In the genomic region with DNA sequence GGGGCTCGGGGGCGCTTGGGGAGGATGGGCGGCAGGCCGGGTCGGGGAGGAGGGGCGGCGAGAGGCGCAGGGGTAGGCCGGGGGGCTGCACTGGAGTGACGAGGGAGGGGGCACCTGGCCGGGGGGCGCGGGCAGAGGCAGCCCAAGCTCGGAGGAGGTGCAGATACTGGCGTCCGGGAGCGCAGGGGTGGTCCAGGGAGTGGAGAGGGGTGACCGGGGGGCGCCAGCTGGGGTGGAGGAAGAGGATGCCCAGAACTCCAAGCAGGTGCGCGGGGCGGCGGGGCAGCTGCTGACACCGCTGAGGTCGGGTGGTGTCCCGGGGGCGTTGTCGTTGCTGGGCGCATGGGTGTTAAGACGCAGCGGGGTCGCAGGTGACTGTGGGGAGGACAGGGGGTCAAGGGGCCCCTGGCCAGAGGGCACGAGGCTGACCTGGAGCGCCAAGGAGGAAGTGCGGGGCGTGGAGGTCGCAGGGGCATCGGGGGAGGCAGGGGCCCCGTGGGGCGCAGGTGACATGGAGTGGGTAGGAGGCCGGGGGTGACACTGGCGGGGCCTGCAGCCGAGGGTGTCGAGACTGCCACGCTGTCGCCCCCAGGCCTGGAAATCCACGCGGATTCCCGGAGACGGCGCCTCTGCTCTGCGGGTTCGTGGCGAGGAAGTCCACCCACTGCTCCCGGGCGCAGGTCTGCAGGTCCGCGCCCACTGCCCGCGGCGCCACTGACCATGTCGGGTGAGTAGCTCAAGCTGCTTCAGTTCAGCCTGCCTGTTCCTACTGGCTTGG, we compare ENCODE assay signal across 11 cellular contexts. TPM values are rescaled to one million over a fixed set of nuclear protein-coding genes. Genes with fewer than 3 reads are reported as not detected.
A peak's percentile ranks its signal among the peaks of the same experiment; 100 is the strongest.
DNase-seq lines count a peak whose midpoint lies in the region; ATAC-seq and TF ChIP-seq lines count a peak whose summit lies in the region.
"Had no signal": no experiment of that assay in that cellular context is flagged by ENCODE, and none has a peak within 500 bp of the region (broad histone marks: within the 10 kb centered on the region; RNA-seq: fewer than 3 reads in every experiment).

No MANE protein-coding gene starts in this region.

- H3K36me3 ChIP-seq in fibroblast of lung (ENCODE audit: control insufficient read depth, insufficient read depth, low read length): no peaks in the 10 kb centered on the region
- no peaks in the 10 kb centered on the region for H3K36me3 ChIP-seq in vagina

- TF ChIP-seq POLR2A in vagina (IDR thresholded peaks at IDR 0.05): no peak

- H3K4me1 ChIP-seq in fibroblast of lung (ENCODE audit: control insufficient read depth, extremely low read depth, insufficient read depth, low read length) (no peaks in the 10 kb centered on the region), vagina (peaks cover 7% of the 10 kb centered on the region)

- H3K27me3 ChIP-seq in fibroblast of lung (ENCODE audit: control insufficient read depth, insufficient read depth, low read length) (no peaks in the 10 kb centered on the region), vagina (no peaks in the 10 kb centered on the region)

- H3K4me3 Mint-ChIP-seq in natural killer cell (peak overlapping the region; percentile 4), neural crest cell (peak overlapping the region; percentile 79)
- H3K4me3 Mint-ChIP-seq in natural killer cell treated with Interleukin-12 subunit alpha and Interleukin-12 subunit beta and Interleukin-15 and Interleukin-18, amount 100 ng/mL, for 72 hours: no peak overlapping the region
- H3K4me3 Mint-ChIP-seq: memory B cell; stimulated activated naive CD8-positive, alpha-beta T cell treated with anti-CD3 and anti-CD28 coated beads, Interleukin-15, Interleukin-2, amounts not matched to agents 100 ng/mL and 50 ng/mL, for 24 hours had no signal

- no peaks in the 10 kb centered on the region for H3K9me3 ChIP-seq in fibroblast of lung (ENCODE audit: control insufficient read depth, insufficient read depth, low read depth, low read length)
- no peaks in the 10 kb centered on the region for H3K9me3 ChIP-seq in vagina

- DNase-seq in natural killer cell (no peak), fibroblast of lung (ENCODE audit: low read depth in 2 of 2) (no peak), neural crest cell (ENCODE audit: low read depth, low spot score) (no peak), vagina (ENCODE audit: extremely low spot score in 2 of 2) (no peak), cortex of kidney (lab: John Stamatoyannopoulos, UW) (no peak), DMS114 treated with DMSO at 0.1 percent for 48 hours (lab: John Stamatoyannopoulos, UW; ENCODE audit: unreplicated experiment) (no peak), DMS79 treated with DMSO at 0.1 percent for 48 hours (lab: John Stamatoyannopoulos, UW) (no peak)
- DNase-seq in natural killer cell treated with Interleukin-12 subunit alpha and Interleukin-12 subunit beta and Interleukin-15 and Interleukin-18, amount 100 ng/mL, for 72 hours (ENCODE audit: low spot score): no peak
- DNase-seq: NCI-H146 had no signal

- H4K20me1 ChIP-seq in fibroblast of lung (ENCODE audit: control insufficient read depth, extremely low read depth, insufficient read depth, low read length): no peaks in the 10 kb centered on the region

- H3K4me3 ChIP-seq in fibroblast of lung (replicated peaks in 1 of 4; ENCODE audit: control extremely low read depth in 1 of 4, insufficient read depth in 1 of 4, low read depth in 3 of 4, low read length in 4 of 4): peak overlapping the region in 1 of 4 experiments; percentile 46
- peak overlapping the region; percentile 44 to 52 for H3K4me3 ChIP-seq in vagina

- TF ChIP-seq CTCF in natural killer cell (IDR thresholded peaks at IDR 0.05): no peak
- TF ChIP-seq CTCF in fibroblast of lung (conservative IDR thresholded peaks at IDR 0.05 in 1 of 2, IDR thresholded peaks at IDR 0.05 in 1 of 2; ENCODE audit: low read depth in 1 of 2, low read length in 2 of 2): no peak
- TF ChIP-seq CTCF in neural crest cell (conservative IDR thresholded peaks at IDR 0.05): no peak
- TF ChIP-seq CTCF in vagina (IDR thresholded peaks at IDR 0.05): no peak

- H3K36me3 Mint-ChIP-seq in natural killer cell (no peaks in the 10 kb centered on the region), neural crest cell (ENCODE audit: low read depth) (peaks cover 23% of the 10 kb centered on the region)
- H3K36me3 Mint-ChIP-seq in natural killer cell treated with Interleukin-12 subunit alpha and Interleukin-12 subunit beta and Interleukin-15 and Interleukin-18, amount 100 ng/mL, for 72 hours: no peaks in the 10 kb centered on the region
- H3K36me3 Mint-ChIP-seq: memory B cell had no signal

- no peaks in the 10 kb centered on the region for H3K9me3 Mint-ChIP-seq in natural killer cell
- H3K9me3 Mint-ChIP-seq in natural killer cell treated with Interleukin-12 subunit alpha and Interleukin-12 subunit beta and Interleukin-15 and Interleukin-18, amount 100 ng/mL, for 72 hours: no peaks in the 10 kb centered on the region
- no peaks in the 10 kb centered on the region for H3K9me3 Mint-ChIP-seq in neural crest cell
- H3K9me3 Mint-ChIP-seq: memory B cell; stimulated activated naive CD8-positive, alpha-beta T cell treated with anti-CD3 and anti-CD28 coated beads, Interleukin-15, Interleukin-2, amounts not matched to agents 100 ng/mL and 50 ng/mL, for 24 hours had no signal

- no peak overlapping the region for H3K27ac ChIP-seq in fibroblast of lung (ENCODE audit: insufficient read depth, low read length)
- no peak overlapping the region for H3K27ac ChIP-seq in vagina

- H3K27me3 Mint-ChIP-seq in natural killer cell (ENCODE audit: low read depth in 2 of 2) (peaks cover 4 to 35% of the 10 kb centered on the region in 2 donors), neural crest cell (ENCODE audit: low read depth) (no peaks in the 10 kb centered on the region)
- H3K27me3 Mint-ChIP-seq in natural killer cell treated with Interleukin-12 subunit alpha and Interleukin-12 subunit beta and Interleukin-15 and Interleukin-18, amount 100 ng/mL, for 72 hours: peaks cover 0 to 16% of the 10 kb centered on the region in 2 donors

- intact Hi-C loops in natural killer cell (cut with micrococcal nuclease): no loop called here
- intact Hi-C loops in vagina (cut with DNase I): no loop called here

- H3K4me2 ChIP-seq in fibroblast of lung (ENCODE audit: extremely low read depth, insufficient read depth, low read length): peak overlapping the region; percentile 25

- H3K27ac Mint-ChIP-seq in natural killer cell (no peak overlapping the region), neural crest cell (ENCODE audit: unreplicated experiment) (no peak overlapping the region)
- H3K27ac Mint-ChIP-seq in natural killer cell treated with Interleukin-12 subunit alpha and Interleukin-12 subunit beta and Interleukin-15 and Interleukin-18, amount 100 ng/mL, for 72 hours: no peak overlapping the region
- H3K27ac Mint-ChIP-seq: memory B cell; stimulated activated naive CD8-positive, alpha-beta T cell treated with anti-CD3 and anti-CD28 coated beads, Interleukin-15, Interleukin-2, amounts not matched to agents 100 ng/mL and 50 ng/mL, for 24 hours had no signal

- H2AFZ ChIP-seq in fibroblast of lung (ENCODE audit: low read length): no peak overlapping the region

- H3K9ac ChIP-seq in fibroblast of lung (ENCODE audit: insufficient read depth, low read length): no peak overlapping the region

- no peaks in the 10 kb centered on the region for H3K79me2 ChIP-seq in fibroblast of lung (ENCODE audit: control insufficient read depth, insufficient read depth, low read length)

- ATAC-seq in natural killer cell: no peak
- no peak for ATAC-seq in natural killer cell treated with Interleukin-12 subunit alpha and Interleukin-12 subunit beta and Interleukin-15 and Interleukin-18, amount 100 ng/mL, for 72 hours

- no peaks in the 10 kb centered on the region for H3K4me1 Mint-ChIP-seq in natural killer cell
- H3K4me1 Mint-ChIP-seq in natural killer cell treated with Interleukin-12 subunit alpha and Interleukin-12 subunit beta and Interleukin-15 and Interleukin-18, amount 100 ng/mL, for 72 hours (ENCODE audit: low read depth in 2 of 2): no peaks in the 10 kb centered on the region
- peaks cover 40% of the 10 kb centered on the region for H3K4me1 Mint-ChIP-seq in neural crest cell
- H3K4me1 Mint-ChIP-seq: memory B cell had no signal

RNA-seq across cellular contexts. Expression of gene GYG2, which starts 0.9 kb away (rescaled TPM):
- total RNA-seq in natural killer cell: not detected
- total RNA-seq in natural killer cell treated with Interleukin-12 subunit alpha and Interleukin-12 subunit beta and Interleukin-15 and Interleukin-18, amount 100 ng/mL, for 72 hours: not detected
- total RNA-seq in fibroblast of lung: 5.4 and 10.6 TPM in 2 replicates
- polyA plus RNA-seq in fibroblast of lung: 8.9 and 10.7 TPM in 2 replicates
- polyA plus RNA-seq in fibroblast of lung (2012): 9.4 and 10.1 TPM in 2 replicates
- 10.4 and 20.7 TPM in 2 replicates for polyA minus RNA-seq in fibroblast of lung (ENCODE audit: low replicate concordance)
- total RNA-seq in neural crest cell: 75.6 and 77.9 TPM in 2 replicates
- 15.7 TPM for total RNA-seq in vagina
